13 cellular contexts compared by ENCODE assay signal in the genomic region with DNA sequence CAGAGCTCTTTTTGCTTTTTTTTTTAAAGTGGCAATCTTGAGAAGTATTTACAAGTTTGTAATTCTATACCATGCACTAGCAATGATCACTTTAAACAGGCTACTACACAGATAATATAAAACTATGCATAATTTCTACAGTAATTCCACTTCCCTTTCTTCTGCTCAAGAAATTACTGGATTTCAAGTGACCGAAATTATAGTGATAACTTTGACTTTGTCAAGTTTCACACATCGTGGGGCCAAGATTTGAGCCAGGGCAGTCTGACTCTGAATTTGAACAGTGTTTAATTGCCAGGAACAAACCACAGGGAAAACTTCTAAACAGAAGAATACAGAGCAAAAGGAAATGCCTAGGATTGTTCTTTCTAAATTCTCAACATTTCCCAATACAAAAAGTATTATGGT.
DNase-seq lines count a peak whose midpoint lies in the region; ATAC-seq and TF ChIP-seq lines count a peak whose summit lies in the region.
"Had no signal": no experiment of that assay in that cellular context is flagged by ENCODE, and none has a peak within 500 bp of the region (broad histone marks: within the 10 kb centered on the region; RNA-seq: fewer than 3 reads in every experiment).

No MANE protein-coding gene starts in this region.

- no peak for TF ChIP-seq POLR2A in gastrocnemius medialis (IDR thresholded peaks at IDR 0.05)
- no peak for TF ChIP-seq POLR2A in lower leg skin (IDR thresholded peaks at IDR 0.05)

- H3K36me3 ChIP-seq in PC-9 (ENCODE audit: low read depth) (peaks cover 5% of the 10 kb centered on the region), gastrocnemius medialis (peaks cover 0 to 4% of the 10 kb centered on the region in 2 donors), aorta (ENCODE audit: control insufficient read depth in 1 of 2, insufficient read depth in 2 of 2, low read length in 1 of 2) (peaks cover 0 to 2% of the 10 kb centered on the region in 2 donors)

- H3K27ac Mint-ChIP-seq in effector memory CD8-positive, alpha-beta T cell: peak overlapping the region; percentile 76 to 77
- H3K27ac Mint-ChIP-seq: progenitor cell of endocrine pancreas had no signal

- H4K20me1 ChIP-seq in PC-9 (ENCODE audit: insufficient read depth): peaks cover 60% of the 10 kb centered on the region

- no peaks in the 10 kb centered on the region for H3K27me3 Mint-ChIP-seq in effector memory CD8-positive, alpha-beta T cell
- H3K27me3 Mint-ChIP-seq: brain, progenitor cell of endocrine pancreas had no signal

- BruUV-seq in PC-9 (replicated peaks; lab: Mats Ljungman, UMichigan): no TSS peak

- peaks cover 36 to 71% of the 10 kb centered on the region in 2 donors for H3K4me1 Mint-ChIP-seq in effector memory CD8-positive, alpha-beta T cell (ENCODE audit: low read depth in 2 of 2)

- H3K27me3 ChIP-seq in PC-9 (ENCODE audit: insufficient read depth, low read depth) (no peaks in the 10 kb centered on the region), gastrocnemius medialis (no peaks in the 10 kb centered on the region), aorta (ENCODE audit: control insufficient read depth in 1 of 2, insufficient read depth in 2 of 2, low read length in 1 of 2) (no peaks in the 10 kb centered on the region)
- H3K27me3 ChIP-seq: foreskin keratinocyte had no signal

- intact Hi-C loops in PC-9 (cut with micrococcal nuclease; ENCODE audit: unreplicated experiment): no loop called here
- intact Hi-C loops in gastrocnemius medialis (cut with DNase I; ENCODE audit: low total_unique reads): no loop called here
- intact Hi-C loops in lower leg skin (cut with DNase I; ENCODE audit: low total_unique reads): no loop called here
- intact Hi-C loops in aorta (cut with DNase I): no loop called here

- H3K36me3 Mint-ChIP-seq in effector memory CD8-positive, alpha-beta T cell (ENCODE audit: insufficient read depth): peaks cover 98% of the 10 kb centered on the region
- H3K36me3 Mint-ChIP-seq: brain had no signal

- H3K4me1 ChIP-seq in PC-9 (replicated peaks; ENCODE audit: insufficient read depth) (no peaks in the 10 kb centered on the region; the same call in none of the 2 replicates), gastrocnemius medialis (peaks cover 80 to 85% of the 10 kb centered on the region in 2 donors), aorta (ENCODE audit: control insufficient read depth in 1 of 2, insufficient read depth in 2 of 2, low read length in 2 of 2) (peaks cover 0 to 4% of the 10 kb centered on the region in 2 donors)

- TF ChIP-seq CTCF in PC-9 (conservative IDR thresholded peaks at IDR 0.05) (no peak), gastrocnemius medialis (IDR thresholded peaks at IDR 0.05 in 4 of 5, conservative IDR thresholded peaks at IDR 0.05 in 1 of 5) (no peak), lower leg skin (IDR thresholded peaks at IDR 0.05) (no peak)

- H3F3A ChIP-seq in PC-9 (ENCODE audit: insufficient read depth, low read depth): peaks cover 55% of the 10 kb centered on the region; the same call in 1 of the 2 replicates

- peak overlapping the region in 1 of 2 donors; percentile 10 for H3K4me3 Mint-ChIP-seq in effector memory CD8-positive, alpha-beta T cell

- 0 out of 2 replicates have a peak overlapping the region, but pooled peaks have one; percentile 5 for H3K27ac ChIP-seq in PC-9
- peak overlapping the region; percentile 39 to 66 (median 60) for H3K27ac ChIP-seq in gastrocnemius medialis
- H3K27ac ChIP-seq in aorta (ENCODE audit: low read depth in 1 of 2, low read length in 2 of 2): no peak overlapping the region

- ATAC-seq in effector memory CD8-positive, alpha-beta T cell (replicated peaks): no peak
- ATAC-seq in gastrocnemius medialis (no peak), HG02884 (IDR thresholded peaks at IDR 0.05; ENCODE audit: unreplicated experiment) (no peak), aorta (ENCODE audit: low FRiP score) (no peak)
- ATAC-seq: foreskin keratinocyte had no signal

- peaks cover 82% of the 10 kb centered on the region for H3K79me2 ChIP-seq in PC-9 (ENCODE audit: low read depth)

- no peaks in the 10 kb centered on the region for H3K9me3 ChIP-seq in PC-9 (ENCODE audit: insufficient read depth, low read depth)
- H3K9me3 ChIP-seq in gastrocnemius medialis: no peaks in the 10 kb centered on the region
- no peaks in the 10 kb centered on the region for H3K9me3 ChIP-seq in aorta (ENCODE audit: control insufficient read depth, low read length)

- CTCF ChIA-PET in PC-9 (lab: Charles Lee): interaction anchor here (0.8 to 1.7 kb wide), 3 partner anchors 23 to 60 kb away, joined by 3 to 12 read pairs (median 3); no protein-coding TSS in a partner anchor

- POLR2A ChIA-PET in PC-9 (lab: Charles Lee; ENCODE audit: unreplicated experiment): no interaction called here

- no peaks in the 10 kb centered on the region for H3K9me3 Mint-ChIP-seq in effector memory CD8-positive, alpha-beta T cell
- H3K9me3 Mint-ChIP-seq: brain had no signal

- H2AFZ ChIP-seq in PC-9: no peak overlapping the region

- H3K4me3 ChIP-seq in PC-9 (no peak overlapping the region), gastrocnemius medialis (no peak overlapping the region), lower leg skin (ENCODE audit: low read depth, poor library complexity, severe bottlenecking) (no peak overlapping the region), aorta (ENCODE audit: low read length in 2 of 2) (no peak overlapping the region)

- no peaks in the 10 kb centered on the region for H3K9me2 ChIP-seq in PC-9 (ENCODE audit: insufficient read depth)

- 30 to 40% methylated on average over 2 of the region's 2 CpGs for WGBS in lower leg skin, 2 donors
- 40 to 46% methylated on average over 2 of the region's 2 CpGs for WGBS in aorta, 2 donors

- DNase-seq in EL (peak; percentile 20), PC-9 (no peak), gastrocnemius medialis (no peak), activated gamma-delta T cell treated with Interleukin-2 at 50 U/mL for 16 hours (no peak), lower leg skin (ENCODE audit: low spot score in 2 of 2) (no peak), aorta (no peak)
- no peak for DNase-seq in effector memory CD8-positive, alpha-beta T cell
- DNase-seq: Calu3, foreskin keratinocyte, NCI-H748 treated with DMSO at 0.1 percent for 48 hours had no signal

- no peak overlapping the region for H3K4me2 ChIP-seq in PC-9

- in situ Hi-C loops in gastrocnemius medialis (cut with MboI; ENCODE audit: low sequenced_read_pairs in 4 of 4): loop anchor here in 2 of 4 donors (25.0 kb wide), 2 partner anchors 152 to 177 kb away; no protein-coding TSS in a partner anchor

Comparison
In these comparisons a context has a peak if more than half of its experiments do, and no peak if none do; other contexts are left out.
1. H3K27ac ChIP-seq: peak in PC-9 (single experiment) and gastrocnemius medialis (4 of 4); none in aorta (0 of 2).